In the genomic region with DNA sequence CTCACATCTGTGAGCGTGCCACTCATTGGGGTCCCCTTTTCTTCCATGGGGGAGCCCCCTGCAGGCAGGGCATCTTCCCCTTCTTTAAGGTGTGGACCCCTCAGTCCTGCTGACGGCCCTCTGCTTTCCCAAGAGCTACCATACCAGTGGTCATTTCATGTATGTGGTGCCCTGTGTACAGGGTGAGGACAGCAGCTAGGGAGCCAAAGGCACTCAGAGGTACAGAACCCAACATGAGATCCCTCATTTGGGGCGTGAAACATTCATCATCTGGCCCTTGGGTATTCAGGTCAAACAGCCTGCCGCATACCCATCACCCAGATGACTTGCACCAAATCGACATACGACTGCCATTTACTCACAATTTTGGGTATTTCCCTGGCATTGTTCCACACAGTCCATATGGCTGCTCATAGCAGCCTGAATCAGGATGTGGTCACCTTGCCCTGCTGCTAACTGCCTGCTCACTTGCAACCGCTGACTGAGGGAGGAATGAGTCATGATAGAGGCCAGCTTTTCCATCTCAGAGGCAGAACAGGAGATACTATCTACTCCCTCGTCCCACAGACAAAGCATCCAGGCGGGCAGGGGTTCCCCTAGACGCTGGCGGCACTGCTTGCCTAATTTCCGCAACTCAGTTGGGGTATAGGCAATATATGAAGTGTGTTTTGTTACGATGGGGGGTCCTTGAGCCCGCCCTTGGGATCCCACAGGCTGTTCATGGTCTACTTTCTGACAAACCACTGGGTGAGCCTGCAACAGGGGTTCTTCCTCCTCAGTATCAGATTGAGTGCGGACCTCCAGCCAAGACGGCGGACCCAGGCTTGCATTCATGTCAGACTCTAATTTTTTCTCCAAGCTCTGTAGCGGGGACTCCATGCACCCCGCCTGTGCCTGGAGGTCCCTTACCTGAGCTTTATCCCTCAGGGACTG, we compare ENCODE assay signal across 8 cellular contexts.
DNase-seq lines count a peak whose midpoint lies in the region; ATAC-seq and TF ChIP-seq lines count a peak whose summit lies in the region.

No MANE protein-coding gene starts in this region.

- H3K36me3 Mint-ChIP-seq in activated T-cell treated with anti-CD3 and anti-CD28 coated beads, Interleukin-2, amount 50 U/mL, for 72 hours (ENCODE audit: insufficient read depth in 2 of 2) = no peaks in the 10 kb centered on the region
- H3K36me3 Mint-ChIP-seq in stimulated activated effector memory CD8-positive, alpha-beta T cell treated with anti-CD3 and anti-CD28 coated beads, Interleukin-12 subunit alpha, Interleukin-12 subunit beta, amount 100 ng/mL, for 72 hours = no peaks in the 10 kb centered on the region

- DNase-seq in GM03348 (ENCODE audit: low spot score) (peak; percentile 90), HT1080 (ENCODE audit: low read depth) (peak; percentile 99), omental fat pad (ENCODE audit: low spot score) (no peak), ureter (ENCODE audit: low spot score) (no peak), COR-L47 (lab: John Stamatoyannopoulos, UW) (no peak)
- DNase-seq in activated T-cell treated with anti-CD3 and anti-CD28 coated beads, Interleukin-2, amount 50 U/mL, for 72 hours = peak; percentile 44 to 59
- DNase-seq in stimulated activated effector memory CD8-positive, alpha-beta T cell treated with anti-CD3 and anti-CD28 coated beads, Interleukin-12 subunit alpha, Interleukin-12 subunit beta, amount 100 ng/mL, for 72 hours (ENCODE audit: low spot score in 2 of 2) = peak in 1 of 2 donors; percentile 51

- H3K27me3 Mint-ChIP-seq in activated T-cell treated with anti-CD3 and anti-CD28 coated beads, Interleukin-2, amount 50 U/mL, for 72 hours (ENCODE audit: low read depth) = no peaks in the 10 kb centered on the region

- H3K9me3 Mint-ChIP-seq in activated T-cell treated with anti-CD3 and anti-CD28 coated beads, Interleukin-2, amount 50 U/mL, for 72 hours = peaks cover 0 to under 1% of the 10 kb centered on the region in 2 donors
- H3K9me3 Mint-ChIP-seq in stimulated activated effector memory CD8-positive, alpha-beta T cell treated with anti-CD3 and anti-CD28 coated beads, Interleukin-12 subunit alpha, Interleukin-12 subunit beta, amount 100 ng/mL, for 72 hours = no peaks in the 10 kb centered on the region

- no peak for TF ChIP-seq CTCF in omental fat pad (IDR thresholded peaks at IDR 0.05)

- no peak overlapping the region for H3K4me3 Mint-ChIP-seq in activated T-cell treated with anti-CD3 and anti-CD28 coated beads, Interleukin-2, amount 50 U/mL, for 72 hours
- no peak overlapping the region for H3K4me3 Mint-ChIP-seq in stimulated activated effector memory CD8-positive, alpha-beta T cell treated with anti-CD3 and anti-CD28 coated beads, Interleukin-12 subunit alpha, Interleukin-12 subunit beta, amount 100 ng/mL, for 72 hours

- H3K27ac Mint-ChIP-seq in activated T-cell treated with anti-CD3 and anti-CD28 coated beads, Interleukin-2, amount 50 U/mL, for 72 hours = peak overlapping the region; percentile 32
- no peak overlapping the region for H3K27ac Mint-ChIP-seq in stimulated activated effector memory CD8-positive, alpha-beta T cell treated with anti-CD3 and anti-CD28 coated beads, Interleukin-12 subunit alpha, Interleukin-12 subunit beta, amount 100 ng/mL, for 72 hours

- peak; percentile 82 for ATAC-seq in GM21515 (IDR thresholded peaks at IDR 0.05; ENCODE audit: unreplicated experiment)
- ATAC-seq in activated T-cell treated with anti-CD3 and anti-CD28 coated beads, Interleukin-2, amount 50 U/mL, for 72 hours (replicated peaks in 1 of 2) = peak; percentile 92 to 97
- ATAC-seq in stimulated activated effector memory CD8-positive, alpha-beta T cell treated with anti-CD3 and anti-CD28 coated beads, Interleukin-12 subunit alpha, Interleukin-12 subunit beta, amount 100 ng/mL, for 72 hours = peak; percentile 93
- no peak for ATAC-seq in omental fat pad (ENCODE audit: low FRiP score)

- no peaks in the 10 kb centered on the region for H3K4me1 Mint-ChIP-seq in activated T-cell treated with anti-CD3 and anti-CD28 coated beads, Interleukin-2, amount 50 U/mL, for 72 hours (ENCODE audit: low read depth)
- no peaks in the 10 kb centered on the region for H3K4me1 Mint-ChIP-seq in stimulated activated effector memory CD8-positive, alpha-beta T cell treated with anti-CD3 and anti-CD28 coated beads, Interleukin-12 subunit alpha, Interleukin-12 subunit beta, amount 100 ng/mL, for 72 hours

Comparison
In these comparisons a context has a peak if more than half of its experiments do, and no peak if none do; other contexts are left out.
1. DNase-seq: peak in GM03348 (single experiment), HT1080 (single experiment) and activated T-cell treated with anti-CD3 and anti-CD28 coated beads, Interleukin-2, amount 50 U/mL, for 72 hours (2 of 2); none in omental fat pad (single experiment), ureter (single experiment) and COR-L47 (single experiment).